ENCODE assay signal across 1 cellular context in genomic region chr18:3447895-3448844, GRCh38.
A peak's percentile ranks its signal among the peaks of the same experiment; 100 is the strongest.
TF ChIP-seq lines count a peak whose summit lies in the region.

No MANE protein-coding gene starts in this region.

TF ChIP-seq in HepG2, 621 proteins besides CTCF, POLR2A, EP300 and RAD21 (continued from another document and continues in another):
- TF ChIP-seq PATZ1 (CRISPR knock-in tag; IDR thresholded peaks at IDR 0.05) (peak; percentile 100), SNAPC2 (CRISPR knock-in tag; IDR thresholded peaks at IDR 0.05) (0 out of 2 replicates have a peak, but pooled peaks have one; percentile 12), ATF5 (CRISPR knock-in tag; IDR thresholded peaks at IDR 0.05; ENCODE audit: low read depth) (0 out of 2 replicates have a peak, but pooled peaks have one; percentile 53), FOXC1 (CRISPR knock-in tag; IDR thresholded peaks at IDR 0.05; ENCODE audit: borderline replicate concordance) (0 out of 2 replicates have a peak, but pooled peaks have one; percentile 42), TEF (CRISPR knock-in tag; IDR thresholded peaks at IDR 0.05) (0 out of 2 replicates have a peak, but pooled peaks have one; percentile 34), ZNF484 (CRISPR knock-in tag; IDR thresholded peaks at IDR 0.05; ENCODE audit: borderline replicate concordance, low read depth) (no peak), TEAD2 (CRISPR knock-in tag; IDR thresholded peaks at IDR 0.05) (no peak), CENPBD1 (CRISPR knock-in tag; IDR thresholded peaks at IDR 0.05; ENCODE audit: borderline replicate concordance, low read depth) (no peak), KLF16 (CRISPR knock-in tag; IDR thresholded peaks at IDR 0.05) (peak in 1 of 2 experiments; percentile 91; a peak in 2 of 4 replicates), KAT8 (CRISPR knock-in tag; IDR thresholded peaks at IDR 0.05) (peak; percentile 38), PRMT3 (CRISPR knock-in tag; IDR thresholded peaks at IDR 0.05; ENCODE audit: borderline replicate concordance, low read depth) (no peak), ZNF33B (CRISPR knock-in tag; IDR thresholded peaks at IDR 0.05) (no peak), CENPT (CRISPR knock-in tag; IDR thresholded peaks at IDR 0.05; ENCODE audit: low read depth) (no peak), ARNTL (CRISPR knock-in tag; IDR thresholded peaks at IDR 0.05) (no peak), AGO2 (optimal IDR thresholded peaks at IDR 0.05; ENCODE audit: low read depth, low read length) (peak; percentile 76), FIP1L1 (IDR thresholded peaks at IDR 0.05; ENCODE audit: borderline replicate concordance, insufficient read depth, low read depth, low read length) (peak; percentile 95; the same call in 1 of the 2 replicates), ZBTB2 (CRISPR knock-in tag; IDR thresholded peaks at IDR 0.05; ENCODE audit: low read depth) (peak; percentile 95; the same call in 1 of the 2 replicates), ATRX (CRISPR knock-in tag; IDR thresholded peaks at IDR 0.05; ENCODE audit: borderline replicate concordance) (no peak), ZFP82 (CRISPR knock-in tag; IDR thresholded peaks at IDR 0.05; ENCODE audit: borderline replicate concordance) (peak; percentile 50; the same call in 1 of the 2 replicates), TBX3 (IDR thresholded peaks at IDR 0.05; ENCODE audit: borderline replicate concordance) (peak; percentile 13; the same call in 1 of the 2 replicates), GATAD2A (CRISPR knock-in tag; IDR thresholded peaks at IDR 0.05) (peak; percentile 85), ZNF672 (CRISPR knock-in tag; IDR thresholded peaks at IDR 0.05) (no peak), ZBTB38 (CRISPR knock-in tag; IDR thresholded peaks at IDR 0.05) (peak; percentile 65; the same call in 1 of the 2 replicates), SP2 (CRISPR knock-in tag; IDR thresholded peaks at IDR 0.05) (no peak), ZNF567 (CRISPR knock-in tag; IDR thresholded peaks at IDR 0.05; ENCODE audit: borderline replicate concordance) (0 out of 2 replicates have a peak, but pooled peaks have one; percentile 51), ZNF280D (CRISPR knock-in tag; IDR thresholded peaks at IDR 0.05) (0 out of 2 replicates have a peak, but pooled peaks have one; percentile 15), NR2F6 (IDR thresholded peaks at IDR 0.05) (no peak; the same call in 1 of the 2 replicates), NR2F6 (CRISPR knock-in tag; IDR thresholded peaks at IDR 0.05) (peak; percentile 46; the same call in 1 of the 2 replicates), TRIM24 (CRISPR knock-in tag; IDR thresholded peaks at IDR 0.05) (no peak), RFXAP (CRISPR knock-in tag; IDR thresholded peaks at IDR 0.05; ENCODE audit: borderline replicate concordance) (peak; percentile 66; the same call in 1 of the 2 replicates), JUND (CRISPR knock-in tag; IDR thresholded peaks at IDR 0.05) (0 out of 2 replicates have a peak, but pooled peaks have one; percentile 14), DMAP1 (CRISPR knock-in tag; IDR thresholded peaks at IDR 0.05) (peak; percentile 88), ZNF607 (CRISPR knock-in tag; IDR thresholded peaks at IDR 0.05; ENCODE audit: borderline replicate concordance) (peak; percentile 57; the same call in 1 of the 2 replicates), NR1H2 (CRISPR knock-in tag; IDR thresholded peaks at IDR 0.05; ENCODE audit: borderline replicate concordance, low read depth) (no peak), NR2F2 (IDR thresholded peaks at IDR 0.05; ENCODE audit: borderline replicate concordance, low read depth) (no peak), MLXIP (CRISPR knock-in tag; IDR thresholded peaks at IDR 0.05; ENCODE audit: borderline replicate concordance) (no peak), KAT2B (IDR thresholded peaks at IDR 0.05; ENCODE audit: borderline replicate concordance, low read depth, low read length) (no peak), HOXA9 (CRISPR knock-in tag; IDR thresholded peaks at IDR 0.05; ENCODE audit: borderline replicate concordance) (peak; percentile 68; the same call in 1 of the 2 replicates), ZFP37 (CRISPR knock-in tag; IDR thresholded peaks at IDR 0.05; ENCODE audit: borderline replicate concordance) (peak; percentile 93), NFYC (CRISPR knock-in tag; IDR thresholded peaks at IDR 0.05) (peak; percentile 71), SMAD9 (CRISPR knock-in tag; IDR thresholded peaks at IDR 0.05) (0 out of 2 replicates have a peak, but pooled peaks have one; percentile 49), SKIL (CRISPR knock-in tag; IDR thresholded peaks at IDR 0.05; ENCODE audit: borderline replicate concordance) (peak; percentile 91)
- TF ChIP-seq, protein P1, sequence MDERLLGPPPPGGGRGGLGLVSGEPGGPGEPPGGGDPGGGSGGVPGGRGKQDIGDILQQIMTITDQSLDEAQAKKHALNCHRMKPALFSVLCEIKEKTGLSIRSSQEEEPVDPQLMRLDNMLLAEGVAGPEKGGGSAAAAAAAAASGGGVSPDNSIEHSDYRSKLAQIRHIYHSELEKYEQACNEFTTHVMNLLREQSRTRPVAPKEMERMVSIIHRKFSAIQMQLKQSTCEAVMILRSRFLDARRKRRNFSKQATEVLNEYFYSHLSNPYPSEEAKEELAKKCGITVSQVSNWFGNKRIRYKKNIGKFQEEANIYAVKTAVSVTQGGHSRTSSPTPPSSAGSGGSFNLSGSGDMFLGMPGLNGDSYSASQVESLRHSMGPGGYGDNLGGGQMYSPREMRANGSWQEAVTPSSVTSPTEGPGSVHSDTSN (CRISPR knock-in tag; IDR thresholded peaks at IDR 0.05): peak; percentile 77
- TF ChIP-seq, protein P2, sequence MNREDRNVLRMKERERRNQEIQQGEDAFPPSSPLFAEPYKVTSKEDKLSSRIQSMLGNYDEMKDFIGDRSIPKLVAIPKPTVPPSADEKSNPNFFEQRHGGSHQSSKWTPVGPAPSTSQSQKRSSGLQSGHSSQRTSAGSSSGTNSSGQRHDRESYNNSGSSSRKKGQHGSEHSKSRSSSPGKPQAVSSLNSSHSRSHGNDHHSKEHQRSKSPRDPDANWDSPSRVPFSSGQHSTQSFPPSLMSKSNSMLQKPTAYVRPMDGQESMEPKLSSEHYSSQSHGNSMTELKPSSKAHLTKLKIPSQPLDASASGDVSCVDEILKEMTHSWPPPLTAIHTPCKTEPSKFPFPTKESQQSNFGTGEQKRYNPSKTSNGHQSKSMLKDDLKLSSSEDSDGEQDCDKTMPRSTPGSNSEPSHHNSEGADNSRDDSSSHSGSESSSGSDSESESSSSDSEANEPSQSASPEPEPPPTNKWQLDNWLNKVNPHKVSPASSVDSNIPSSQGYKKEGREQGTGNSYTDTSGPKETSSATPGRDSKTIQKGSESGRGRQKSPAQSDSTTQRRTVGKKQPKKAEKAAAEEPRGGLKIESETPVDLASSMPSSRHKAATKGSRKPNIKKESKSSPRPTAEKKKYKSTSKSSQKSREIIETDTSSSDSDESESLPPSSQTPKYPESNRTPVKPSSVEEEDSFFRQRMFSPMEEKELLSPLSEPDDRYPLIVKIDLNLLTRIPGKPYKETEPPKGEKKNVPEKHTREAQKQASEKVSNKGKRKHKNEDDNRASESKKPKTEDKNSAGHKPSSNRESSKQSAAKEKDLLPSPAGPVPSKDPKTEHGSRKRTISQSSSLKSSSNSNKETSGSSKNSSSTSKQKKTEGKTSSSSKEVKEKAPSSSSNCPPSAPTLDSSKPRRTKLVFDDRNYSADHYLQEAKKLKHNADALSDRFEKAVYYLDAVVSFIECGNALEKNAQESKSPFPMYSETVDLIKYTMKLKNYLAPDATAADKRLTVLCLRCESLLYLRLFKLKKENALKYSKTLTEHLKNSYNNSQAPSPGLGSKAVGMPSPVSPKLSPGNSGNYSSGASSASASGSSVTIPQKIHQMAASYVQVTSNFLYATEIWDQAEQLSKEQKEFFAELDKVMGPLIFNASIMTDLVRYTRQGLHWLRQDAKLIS (CRISPR knock-in tag; IDR thresholded peaks at IDR 0.05): peak; percentile 86; the same call in 1 of the 2 replicates
